ENCODE assay signal across 8 cellular contexts in the genomic region with DNA sequence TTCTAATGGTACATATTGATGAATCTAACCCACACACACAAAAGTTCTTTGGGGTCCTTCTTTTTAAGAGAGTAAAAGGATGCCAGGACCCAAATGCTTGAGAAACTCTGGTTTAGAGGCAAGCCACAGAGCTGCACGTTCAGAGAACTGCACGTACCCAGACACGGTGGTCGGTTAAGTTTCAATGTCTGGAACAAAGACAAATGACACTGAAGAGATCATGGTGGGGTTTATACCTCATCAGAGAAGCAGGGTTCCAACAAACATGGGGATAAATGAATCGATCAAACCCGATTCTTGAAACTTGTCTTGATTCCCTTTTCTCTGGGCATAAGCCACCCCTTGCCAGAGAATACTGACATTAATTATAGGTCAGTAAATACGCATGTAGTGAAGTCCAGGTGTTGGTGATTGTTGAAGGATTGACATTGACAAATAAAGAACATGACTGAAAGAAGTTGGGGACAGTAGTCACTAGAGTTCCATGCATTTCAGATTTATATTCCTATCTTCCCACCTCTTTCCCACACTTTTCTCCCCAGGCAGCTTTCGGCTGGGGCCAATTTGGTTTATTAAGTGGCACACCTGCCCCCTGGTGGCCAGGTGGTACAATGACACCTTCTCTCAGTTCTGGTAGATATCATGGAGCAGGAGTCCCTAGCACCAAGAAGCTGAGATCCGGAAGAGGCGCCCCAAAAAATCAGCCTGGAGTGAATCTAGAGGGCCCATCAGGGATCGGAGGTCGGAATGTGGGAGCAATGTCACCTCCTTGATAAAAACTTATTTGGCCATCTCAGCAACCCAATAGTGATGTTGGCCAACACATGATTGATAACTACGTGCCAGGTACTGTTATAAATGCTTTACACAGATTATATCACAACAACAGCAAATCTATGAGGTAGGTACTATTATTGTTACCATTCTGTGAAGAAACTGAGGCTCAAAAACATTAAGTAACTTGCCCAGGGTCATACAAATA. TPM values are rescaled to one million over a fixed set of nuclear protein-coding genes. Genes with fewer than 3 reads are reported as not detected.
DNase-seq lines count a peak whose midpoint lies in the region; ATAC-seq, FAIRE-seq and TF ChIP-seq lines count a peak whose summit lies in the region.

No MANE protein-coding gene starts in this region.

- no peak for TF ChIP-seq POLR2A in A549 (IDR thresholded peaks at IDR 0.05; ENCODE audit: low read length)

- ATAC-seq in A549, result peak; percentile 51 to 83; a peak in 5 of 6 replicates
- ATAC-seq in left colon, result peak; percentile 50
- no peak for ATAC-seq in GM21786 (IDR thresholded peaks at IDR 0.05; ENCODE audit: unreplicated experiment)

- H3K4me3 ChIP-seq in A549 (no peak overlapping the region), WI38 (ENCODE audit: low read depth, low read length) (no peak overlapping the region)

- WGBS in A549 (ENCODE audit: missing lambda C conversion rate), result 43% methylated on average over 13 of the region's 13 CpGs

- peak; percentile 94 to 96 for TF ChIP-seq RAD21 in A549 (conservative IDR thresholded peaks at IDR 0.05 in 1 of 2, IDR thresholded peaks at IDR 0.05 in 1 of 2)

- POLR2A ChIA-PET in A549 (lab: Yijun Ruan, JAX), result interaction anchor here (0.6 to 2.3 kb wide), 6 partner anchors 10 to 131 kb away, joined by 3 to 20 read pairs (median 4); a partner anchor contains a TSS

- H3K27ac ChIP-seq in A549, result no peak overlapping the region; a peak in 1 of 6 replicates

- TF ChIP-seq EP300 in A549 (IDR thresholded peaks at IDR 0.05), result no peak

- peak; percentile 91 for TF ChIP-seq CTCF in A549 (IDR thresholded peaks at IDR 0.05)
- peak; percentile 91 for TF ChIP-seq CTCF in GM13977 (IDR thresholded peaks at IDR 0.05; ENCODE audit: extremely low read depth, insufficient read depth, missing control alignments)
- peak; percentile 91 for TF ChIP-seq CTCF in WI38 (IDR thresholded peaks at IDR 0.05; ENCODE audit: low read depth, low read length)

- no peaks in the 10 kb centered on the region for H3K9me3 ChIP-seq in A549

- peak; percentile 82 to 89 for DNase-seq in A549 (ENCODE audit: low read depth in 1 of 2, low spot score in 1 of 2)
- peak; percentile 78 for DNase-seq in GM13977 (ENCODE audit: low spot score)
- peak; percentile 69 to 75 for DNase-seq in NCI-H2081 (lab: John Stamatoyannopoulos, UW)
- peak; percentile 88 for DNase-seq in cerebellar cortex (ENCODE audit: low spot score)
- peak in 1 of 2 donors; percentile 68 for DNase-seq in left colon
- DNase-seq in stimulated activated CD8-positive, alpha-beta memory T cell treated with anti-CD3 and anti-CD28 coated beads, Interleukin-4, amount 100 ng/mL, for 24 hours (ENCODE audit: low read depth), result peak; percentile 53

- CTCF ChIA-PET in A549 (lab: Yijun Ruan, JAX), result interaction anchor here (0.5 to 31.0 kb wide), 35 partner anchors 10 to 343 kb away, joined by 3 to 1532 read pairs (median 8); a partner anchor contains a TSS

- no peak for FAIRE-seq in A549 (lab: Jason Lieb, UNC)

- H3K4me1 ChIP-seq in A549, result 0 out of 3 replicates have a peak, but pooled peaks cover 3% of the 10 kb centered on the region

- H3K4me2 ChIP-seq in A549, result no peak overlapping the region

- in situ Hi-C loops in GM13977 (cut with MboI; ENCODE audit: low pct_unique_long_range_greater_than_20kb, low sequenced_read_pairs, unreplicated experiment), result no loop called here

- intact Hi-C loops in left colon (cut with DNase I, micrococcal nuclease), result loop anchor here (5.0 to 10.0 kb wide), 4 partner anchors 40 to 123 kb away; no protein-coding TSS in a partner anchor

TF ChIP-seq in A549, 52 proteins besides CTCF, POLR2A, EP300 and RAD21:
- TF ChIP-seq, protein P1, sequence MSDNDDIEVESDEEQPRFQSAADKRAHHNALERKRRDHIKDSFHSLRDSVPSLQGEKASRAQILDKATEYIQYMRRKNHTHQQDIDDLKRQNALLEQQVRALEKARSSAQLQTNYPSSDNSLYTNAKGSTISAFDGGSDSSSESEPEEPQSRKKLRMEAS (IDR thresholded peaks at IDR 0.05), result peak; percentile 19; the same call in 1 of the 2 replicates
- TF ChIP-seq NFE2L2 (conservative IDR thresholded peaks at IDR 0.05; ENCODE audit: low read length), result no peak
- TF ChIP-seq, protein P2, sequence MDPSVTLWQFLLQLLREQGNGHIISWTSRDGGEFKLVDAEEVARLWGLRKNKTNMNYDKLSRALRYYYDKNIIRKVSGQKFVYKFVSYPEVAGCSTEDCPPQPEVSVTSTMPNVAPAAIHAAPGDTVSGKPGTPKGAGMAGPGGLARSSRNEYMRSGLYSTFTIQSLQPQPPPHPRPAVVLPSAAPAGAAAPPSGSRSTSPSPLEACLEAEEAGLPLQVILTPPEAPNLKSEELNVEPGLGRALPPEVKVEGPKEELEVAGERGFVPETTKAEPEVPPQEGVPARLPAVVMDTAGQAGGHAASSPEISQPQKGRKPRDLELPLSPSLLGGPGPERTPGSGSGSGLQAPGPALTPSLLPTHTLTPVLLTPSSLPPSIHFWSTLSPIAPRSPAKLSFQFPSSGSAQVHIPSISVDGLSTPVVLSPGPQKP (IDR thresholded peaks at IDR 0.05; ENCODE audit: low read depth, low read length), result no peak
- peak; percentile 96 for TF ChIP-seq SMC3 (IDR thresholded peaks at IDR 0.05)
TF ChIP-seq in A549: peak in this region for 2.

RNA-seq across cellular contexts. Expression of a gene that starts 17.8 kb away (rescaled TPM):
- polyA plus RNA-seq in A549 (2011; rRNA removed), result 17.2 and 20.8 TPM in 2 replicates
- 42.9 and 56.8 TPM in 2 replicates for polyA plus RNA-seq in A549 (2012; cell fraction: cytosol; rRNA removed)
- 170 and 171 TPM in 2 replicates for polyA plus RNA-seq in A549 (2012; cell fraction: nucleus; rRNA removed)
- polyA plus RNA-seq in A549 (2017; fragmentation: RNase III; extraction: RNeasy Plus Mini Kit Qiagen cat#74134 plus additional on column Dnase treatment), result 34.1 to 38.9 TPM (median 36.0 TPM) in 3 replicates
- 20.2 and 26.1 TPM in 2 replicates for polyA minus RNA-seq in A549 (2011; rRNA and poly(A)+ RNA removed)
- total RNA-seq in left colon, result 10 to 100 TPM; 21.6 to 25.6 TPM
